8 cellular contexts compared by ENCODE assay signal in genomic region chr4:78056265-78057129, GRCh38. TPM values are rescaled to one million over a fixed set of nuclear protein-coding genes. Genes with fewer than 3 reads are reported as not detected.
DNase-seq lines count a peak whose midpoint lies in the region; ATAC-seq, FAIRE-seq and TF ChIP-seq lines count a peak whose summit lies in the region.

No MANE protein-coding gene starts in this region.

- H2AFZ ChIP-seq in OCI-LY7 (ENCODE audit: low read length) (peak overlapping the region; percentile 88), K562 (ENCODE audit: low read depth, low read length) (no peak overlapping the region)

- H3K9me1 ChIP-seq in K562 (ENCODE audit: control insufficient read depth, insufficient read depth, low read length) = no peaks in the 10 kb centered on the region

- H3K36me3 ChIP-seq in OCI-LY7 (ENCODE audit: insufficient read depth, low read length) (no peaks in the 10 kb centered on the region), K562 (ENCODE audit: control insufficient read depth, insufficient read depth, low read length) (no peaks in the 10 kb centered on the region)

- H3K9ac ChIP-seq in K562 (ENCODE audit: insufficient read depth in 1 of 2, low read depth in 2 of 2, low read length in 2 of 2) = no peak overlapping the region

- H3K79me2 ChIP-seq in OCI-LY7 (ENCODE audit: insufficient read depth, low read depth, low read length) = no peaks in the 10 kb centered on the region
- no peaks in the 10 kb centered on the region for H3K79me2 ChIP-seq in K562 (ENCODE audit: control insufficient read depth, insufficient read depth, low read length)

- no peak for TF ChIP-seq EP300 in K562 (IDR thresholded peaks at IDR 0.05; ENCODE audit: low read length)

- no peak for TF ChIP-seq RAD21 in K562 (CRISPR knock-in tag; conservative IDR thresholded peaks at IDR 0.05 in 1 of 2, IDR thresholded peaks at IDR 0.05 in 1 of 2)

- 10% methylated on average over 36 of the region's 39 CpGs for WGBS in K562 (ENCODE audit: insufficient coverage, low coverage, missing lambda C conversion rate)

- H4K20me1 ChIP-seq in OCI-LY7 (ENCODE audit: insufficient read depth, low read length) (no peaks in the 10 kb centered on the region), K562 (replicated peaks; ENCODE audit: control insufficient read depth, insufficient read depth, low read length) (no peaks in the 10 kb centered on the region)

- H3K4me3 ChIP-seq in OCI-LY7 (ENCODE audit: low read depth, low read length, poor library complexity, severe bottlenecking) (peak overlapping the region; percentile 72), K562 (no peak overlapping the region), iPS-11a (ENCODE audit: low read depth, low read length) (peak overlapping the region; percentile 92)

- POLR2A ChIA-PET in OCI-LY7 (lab: Charles Lee) = no interaction called here
- POLR2A ChIA-PET in K562 (lab: Yijun Ruan, JAX) = interaction anchor here (0.7 kb wide), 1 partner anchor 11 kb away, joined by 4 read pairs; no protein-coding TSS in a partner anchor

- intact Hi-C loops in OCI-LY7 (cut with micrococcal nuclease; ENCODE audit: unreplicated experiment) (no loop called here), K562 (cut with micrococcal nuclease) (loop anchor here (5.0 kb wide), 1 partner anchor 116 kb away; no protein-coding TSS in a partner anchor)

- H3K27ac ChIP-seq in OCI-LY7 (ENCODE audit: low read depth, low read length, poor library complexity, severe bottlenecking) (peak overlapping the region; percentile 31), K562 (ENCODE audit: extremely low read depth, low read depth, low read length) (no peak overlapping the region)

- H3K4me1 ChIP-seq in OCI-LY7 (ENCODE audit: insufficient read depth, low read length, poor library complexity, severe bottlenecking) (peaks cover 22% of the 10 kb centered on the region), K562 (replicated peaks in 1 of 2; ENCODE audit: control insufficient read depth in 2 of 2, insufficient read depth in 2 of 2, low read length in 2 of 2) (peaks cover 0 to 18% of the 10 kb centered on the region in 2 experiments; a peak in 4 of 5 replicates)

- no peaks in the 10 kb centered on the region for H3K9me3 ChIP-seq in OCI-LY7 (ENCODE audit: low read length)
- no peaks in the 10 kb centered on the region for H3K9me3 ChIP-seq in K562 (replicated peaks; ENCODE audit: control insufficient read depth, insufficient read depth, low read depth, low read length)

- DNase-seq in DMS 273 (lab: John Stamatoyannopoulos, UW; ENCODE audit: unreplicated experiment) = peak; percentile 98
- peak; percentile 98 for DNase-seq in HT-29 (ENCODE audit: low spot score)
- peak; percentile 79 for DNase-seq in OCI-LY7 (ENCODE audit: low spot score)
- peak; percentile 10 to 28 (median 16) for DNase-seq in K562 (ENCODE audit: extremely low read depth in 1 of 4, low spot score in 3 of 4)
- DNase-seq in renal cortical epithelial cell (ENCODE audit: low read depth) = peak; percentile 85
- DNase-seq in middle frontal gyrus (ENCODE audit: extremely low spot score, low spot score) = no peak

- H3K27me3 ChIP-seq in K562 (ENCODE audit: control insufficient read depth in 2 of 2, insufficient read depth in 2 of 2, low read length in 2 of 2) = peaks cover 35 to 41% of the 10 kb centered on the region in 2 experiments

- H3K4me2 ChIP-seq in OCI-LY7 (ENCODE audit: low read length) (peak overlapping the region; percentile 81), K562 (ENCODE audit: insufficient read depth, low read length) (no peak overlapping the region)

- CTCF ChIA-PET in OCI-LY7 (lab: Charles Lee; ENCODE audit: unreplicated experiment) = no interaction called here
- CTCF ChIA-PET in K562 (lab: Yijun Ruan, JAX; ENCODE audit: low intra/inter-chr PET ratio) = no interaction called here

- TF ChIP-seq CTCF in OCI-LY7 (conservative IDR thresholded peaks at IDR 0.05; ENCODE audit: low read length) = no peak
- no peak for TF ChIP-seq CTCF in K562 (IDR thresholded peaks at IDR 0.05 in 2 of 3, conservative IDR thresholded peaks at IDR 0.05 in 1 of 3; ENCODE audit: insufficient read depth in 2 of 3, low read depth in 1 of 3, low read length in 3 of 3)

- no peak for FAIRE-seq in K562 (lab: Jason Lieb, UNC)

- no peak for TF ChIP-seq POLR2A in K562 (conservative IDR thresholded peaks at IDR 0.05)

- no peaks in the 10 kb centered on the region for H3K9me2 ChIP-seq in OCI-LY7 (ENCODE audit: insufficient read depth, low read length)

- ATAC-seq in GM21360 (IDR thresholded peaks at IDR 0.05; ENCODE audit: unreplicated experiment) (peak; percentile 78), K562 (peak; percentile 39)

- in situ Hi-C loops in K562 (cut with MboI) = no loop called here

- BruUV-seq in OCI-LY7 (replicated peaks; lab: Mats Ljungman, UMichigan) (no TSS peak), K562 (replicated peaks; lab: Mats Ljungman, UMichigan) (no TSS peak)

TF ChIP-seq in K562, 482 proteins besides CTCF, POLR2A, EP300 and RAD21 (continues in another document):
- TF ChIP-seq ZNF586 (CRISPR knock-in tag; conservative IDR thresholded peaks at IDR 0.05) = no peak
- no peak for TF ChIP-seq IFI16 (CRISPR knock-in tag; IDR thresholded peaks at IDR 0.05)
- TF ChIP-seq MYBL2 (IDR thresholded peaks at IDR 0.05; ENCODE audit: low read depth) = no peak
- no peak for TF ChIP-seq MYBL2 (CRISPR knock-in tag; IDR thresholded peaks at IDR 0.05; ENCODE audit: borderline replicate concordance)
- TF ChIP-seq, protein P1, sequence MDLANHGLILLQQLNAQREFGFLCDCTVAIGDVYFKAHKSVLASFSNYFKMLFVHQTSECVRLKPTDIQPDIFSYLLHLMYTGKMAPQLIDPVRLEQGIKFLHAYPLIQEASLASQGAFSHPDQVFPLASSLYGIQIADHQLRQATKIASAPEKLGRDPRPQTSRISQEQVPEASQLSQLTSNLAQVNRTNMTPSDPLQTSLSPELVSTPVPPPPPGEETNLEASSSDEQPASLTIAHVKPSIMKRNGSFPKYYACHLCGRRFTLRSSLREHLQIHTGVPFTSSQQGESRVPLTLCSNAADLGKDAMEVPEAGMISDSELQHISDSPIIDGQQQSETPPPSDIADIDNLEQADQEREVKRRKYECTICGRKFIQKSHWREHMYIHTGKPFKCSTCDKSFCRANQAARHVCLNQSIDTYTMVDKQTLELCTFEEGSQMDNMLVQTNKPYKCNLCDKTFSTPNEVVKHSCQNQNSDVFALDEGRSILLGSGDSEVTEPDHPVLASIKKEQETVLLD (IDR thresholded peaks at IDR 0.05) = no peak
- TF ChIP-seq RAD51 (IDR thresholded peaks at IDR 0.05; ENCODE audit: borderline replicate concordance, low read depth) = 0 out of 2 replicates have a peak, but pooled peaks have one; percentile 30
- TF ChIP-seq, protein P2, sequence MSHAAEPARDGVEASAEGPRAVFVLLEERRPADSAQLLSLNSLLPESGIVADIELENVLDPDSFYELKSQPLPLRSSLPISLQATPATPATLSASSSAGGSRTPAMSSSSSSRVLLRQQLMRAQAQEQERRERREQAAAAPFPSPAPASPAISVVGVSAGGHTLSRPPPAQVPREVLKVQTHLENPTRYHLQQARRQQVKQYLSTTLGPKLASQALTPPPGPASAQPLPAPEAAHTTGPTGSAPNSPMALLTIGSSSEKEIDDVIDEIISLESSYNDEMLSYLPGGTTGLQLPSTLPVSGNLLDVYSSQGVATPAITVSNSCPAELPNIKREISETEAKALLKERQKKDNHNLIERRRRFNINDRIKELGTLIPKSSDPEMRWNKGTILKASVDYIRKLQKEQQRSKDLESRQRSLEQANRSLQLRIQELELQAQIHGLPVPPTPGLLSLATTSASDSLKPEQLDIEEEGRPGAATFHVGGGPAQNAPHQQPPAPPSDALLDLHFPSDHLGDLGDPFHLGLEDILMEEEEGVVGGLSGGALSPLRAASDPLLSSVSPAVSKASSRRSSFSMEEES (CRISPR knock-in tag; IDR thresholded peaks at IDR 0.05) = peak; percentile 13; the same call in 1 of the 2 replicates
- 0 out of 2 replicates have a peak, but pooled peaks have one; percentile 25 for TF ChIP-seq GABPA (tag; conservative IDR thresholded peaks at IDR 0.05; ENCODE audit: low read depth)
- TF ChIP-seq USF1 (CRISPR knock-in tag; IDR thresholded peaks at IDR 0.05) = peak; percentile 79
- no peak for TF ChIP-seq GATAD2A (IDR thresholded peaks at IDR 0.05)
- no peak for TF ChIP-seq ZNF764 (CRISPR knock-in tag; IDR thresholded peaks at IDR 0.05; ENCODE audit: low read depth)

RNA-seq across cellular contexts. Expression of gene FRAS1, which starts 0.6 kb away (rescaled TPM):
- total RNA-seq in HT-29 (2014; rRNA removed; shearing (Covaris generic)) = 15.2 and 18.9 TPM in 2 replicates
- total RNA-seq in OCI-LY7 (2014; rRNA removed; shearing (Covaris generic)) = 0.19 and 0.31 TPM in 2 replicates
- total RNA-seq in OCI-LY7 (2022) = 0.30 and 0.33 TPM in 2 replicates
- total RNA-seq in K562 (2011; cell fraction: chromatin; rRNA removed; ENCODE audit: low replicate concordance) = 0.07 TPM in 1 of 2 replicates, not detected in the other
- under 0.01 TPM in 1 of 2 replicates, not detected in the other for total RNA-seq in K562 (2011; cell fraction: nucleolus; rRNA removed)
- under 0.01 and 0.08 TPM in 2 replicates for total RNA-seq in K562 (2011; cell fraction: nucleoplasm; rRNA removed)
- total RNA-seq in K562 (2014; rRNA removed) = under 0.01 TPM in 2 replicates
- total RNA-seq in K562 (2014; rRNA removed; fragmentation: Illumina TruSeq; extraction: Trizol) = 0.04 TPM in 1 of 2 replicates, not detected in the other
- total RNA-seq in K562 (2015; rRNA removed; fragmentation: Illumina TruSeq; extraction: Trizol) = 0.04 TPM in 2 replicates
- 0.07 and 0.11 TPM in 2 replicates for total RNA-seq in K562 (2021)
- polyA plus RNA-seq in K562 (2011; rRNA removed) = 0.01 TPM in 2 replicates
- 0.01 TPM in 2 replicates for polyA plus RNA-seq in K562 (2011; cell fraction: cytosol; rRNA removed)
- polyA plus RNA-seq in K562 (2011; cell fraction: nucleus; rRNA removed) = 0.03 and 0.10 TPM in 2 replicates
- polyA plus RNA-seq in K562 (2012) = 0.01 and 0.07 TPM in 2 replicates
- 0.01 TPM in 2 replicates for polyA plus RNA-seq in K562 (2014; fragmentation: Illumina TruSeq; extraction: Trizol)
- under 1 TPM in 1 of 2 experiments, not detected in 1; 0.07 TPM for polyA plus RNA-seq in K562 (2014; fragmentation: Nextera tagmentation; extraction: Ambion mirVana)
- 0.01 TPM in 1 of 2 replicates, not detected in the other for polyA plus RNA-seq in K562 (2014; rRNA removed)
- polyA minus RNA-seq in K562 (2011; rRNA and poly(A)+ RNA removed) = 0.04 and 0.12 TPM in 2 replicates
- polyA minus RNA-seq in K562 (2011; cell fraction: cytosol; rRNA and poly(A)+ RNA removed) = 1.5 TPM in 1 of 2 replicates, not detected in the other
- polyA minus RNA-seq in K562 (2011; cell fraction: nucleus; rRNA and poly(A)+ RNA removed) = 0.33 TPM in 1 of 2 replicates, not detected in the other
- 4.2 and 30.3 TPM in 2 replicates for total RNA-seq in renal cortical epithelial cell
